In the genomic region with DNA sequence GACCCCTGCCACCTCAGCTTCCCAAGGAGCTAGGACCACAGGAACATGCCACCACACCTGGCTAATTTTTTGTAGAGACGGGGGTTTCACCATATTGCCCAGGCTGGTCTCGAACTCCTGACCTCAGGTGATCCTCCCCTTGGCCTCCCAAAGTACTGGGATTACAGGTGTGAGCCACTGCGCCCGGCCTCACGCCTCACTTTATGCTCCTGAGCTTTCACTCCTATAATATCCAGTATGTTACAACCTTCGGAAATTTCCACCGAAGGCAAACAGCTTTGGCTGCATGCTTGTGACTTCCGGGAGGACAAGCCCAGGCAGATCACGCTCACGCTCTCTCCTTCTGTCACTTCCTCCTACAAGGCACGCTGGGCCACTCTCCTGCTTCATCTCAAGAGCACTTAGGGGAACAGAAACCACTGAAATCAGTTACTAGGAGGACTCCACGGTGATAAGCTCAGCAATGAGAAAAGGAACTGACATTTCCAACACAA, we compare ENCODE assay signal across 9 cellular contexts. TPM values are rescaled to one million over a fixed set of nuclear protein-coding genes. Genes with fewer than 3 reads are reported as not detected.
DNase-seq lines count a peak whose midpoint lies in the region; ATAC-seq and TF ChIP-seq lines count a peak whose summit lies in the region.
"Had no signal": no experiment of that assay in that cellular context is flagged by ENCODE, and none has a peak within 500 bp of the region (broad histone marks: within the 10 kb centered on the region; RNA-seq: fewer than 3 reads in every experiment).

No MANE protein-coding gene starts in this region.

- peaks cover 39% of the 10 kb centered on the region for H3F3A ChIP-seq in PC-9 (ENCODE audit: insufficient read depth, low read depth)

- BruUV-seq in PC-9 (replicated peaks; lab: Mats Ljungman, UMichigan) = no TSS peak
- no TSS peak for BruUV-seq in Caco-2 (replicated peaks; lab: Mats Ljungman, UMichigan)

- peaks cover 11% of the 10 kb centered on the region for H3K4me1 Mint-ChIP-seq in Caco-2 (ENCODE audit: low read depth, unreplicated experiment)

- no peak overlapping the region for H3K4me3 Mint-ChIP-seq in Caco-2 (ENCODE audit: unreplicated experiment)

- H3K9me3 Mint-ChIP-seq in Caco-2 (ENCODE audit: unreplicated experiment) = no peaks in the 10 kb centered on the region

- TF ChIP-seq CTCF in RWPE2 (IDR thresholded peaks at IDR 0.05; ENCODE audit: poor library complexity, severe bottlenecking) (no peak), right lobe of liver (IDR thresholded peaks at IDR 0.05) (no peak), PC-9 (conservative IDR thresholded peaks at IDR 0.05) (no peak), Caco-2 (IDR thresholded peaks at IDR 0.05; ENCODE audit: insufficient read depth in 1 of 2, low read depth in 1 of 2, low read length in 1 of 2, severe bottlenecking in 1 of 2, unreplicated experiment in 1 of 2) (no peak)

- no peaks in the 10 kb centered on the region for H3K9me2 ChIP-seq in PC-9 (ENCODE audit: insufficient read depth)

- H3K36me3 Mint-ChIP-seq in Caco-2 (ENCODE audit: insufficient read depth, unreplicated experiment) = peaks cover 63% of the 10 kb centered on the region

- intact Hi-C loops in right lobe of liver (cut with DNase I) = no loop called here
- intact Hi-C loops in PC-9 (cut with micrococcal nuclease; ENCODE audit: unreplicated experiment) = no loop called here
- intact Hi-C loops in Caco-2 (cut with micrococcal nuclease; ENCODE audit: unreplicated experiment) = no loop called here

- H3K9me3 ChIP-seq in RWPE2 (ENCODE audit: severe bottlenecking) (no peaks in the 10 kb centered on the region), right lobe of liver (no peaks in the 10 kb centered on the region), PC-9 (ENCODE audit: insufficient read depth, low read depth) (no peaks in the 10 kb centered on the region), Caco-2 (no peaks in the 10 kb centered on the region)
- H3K9me3 ChIP-seq: A549 had no signal

- H3K36me3 ChIP-seq in RWPE2 (ENCODE audit: low read depth) = peaks cover 63% of the 10 kb centered on the region
- H3K36me3 ChIP-seq in right lobe of liver = peaks cover 0 to 35% (median 6%) of the 10 kb centered on the region in 4 donors
- H3K36me3 ChIP-seq in PC-9 (ENCODE audit: low read depth) = peaks cover 22% of the 10 kb centered on the region
- H3K36me3 ChIP-seq in Caco-2 (ENCODE audit: control insufficient read depth, insufficient read depth, low read length) = peaks cover 4% of the 10 kb centered on the region

- WGBS in right lobe of liver (ENCODE audit: insufficient coverage, low coverage, low lambda C conversion rate, missing lambda C conversion rate) = 74% methylated on average over 10 of the region's 12 CpGs

- H3K27ac ChIP-seq in RWPE2 (ENCODE audit: poor library complexity, severe bottlenecking) (peak overlapping the region; percentile 45), right lobe of liver (peak overlapping the region; percentile 6 to 60 (median 51)), PC-9 (no peak overlapping the region)

- no peak overlapping the region for H3K4me2 ChIP-seq in PC-9
- H3K4me2 ChIP-seq: A549 had no signal

- DNase-seq in NCI-H2107 (lab: John Stamatoyannopoulos, UW) (peak; percentile 22), NCI-H2107 treated with DMSO at 0.1 percent for 48 hours (lab: John Stamatoyannopoulos, UW; ENCODE audit: unreplicated experiment) (no peak), RWPE2 (ENCODE audit: low spot score) (no peak), right lobe of liver (peak in 1 of 3 donors; percentile 50), PC-9 (no peak), Caco-2 (no peak), NCI-H2196 (lab: John Stamatoyannopoulos, UW; ENCODE audit: unreplicated experiment) (no peak)

- H3K27me3 ChIP-seq in RWPE2 (ENCODE audit: insufficient read depth, poor library complexity, severe bottlenecking) (no peaks in the 10 kb centered on the region), right lobe of liver (no peaks in the 10 kb centered on the region), PC-9 (ENCODE audit: insufficient read depth, low read depth) (no peaks in the 10 kb centered on the region), Caco-2 (replicated peaks; ENCODE audit: control insufficient read depth, insufficient read depth, low read length) (no peaks in the 10 kb centered on the region)

- H3K27ac Mint-ChIP-seq in Caco-2 (ENCODE audit: unreplicated experiment) = no peak overlapping the region

- CTCF ChIA-PET in PC-9 (lab: Charles Lee) (interaction anchor here (0.6 kb wide), 1 partner anchor 354 kb away, joined by 5 read pairs; no protein-coding TSS in a partner anchor), Caco-2 (lab: Charles Lee) (no interaction called here)

- ATAC-seq in HG02973 (IDR thresholded peaks at IDR 0.05; ENCODE audit: unreplicated experiment) (peak; percentile 52), RWPE2 (ENCODE audit: low read depth) (no peak), right lobe of liver (peak in 3 of 4 donors; percentile 17 to 33 (median 28))
- ATAC-seq: A549 had no signal

- no peaks in the 10 kb centered on the region for H3K27me3 Mint-ChIP-seq in Caco-2 (ENCODE audit: insufficient read depth, unreplicated experiment)

- POLR2A ChIA-PET in PC-9 (lab: Charles Lee; ENCODE audit: unreplicated experiment) (no interaction called here), Caco-2 (lab: Charles Lee) (interaction anchor here (0.6 kb wide), 1 partner anchor 667 kb away, joined by 3 read pairs; no protein-coding TSS in a partner anchor)

- H3K4me1 ChIP-seq in RWPE2 (ENCODE audit: insufficient read depth, poor library complexity, severe bottlenecking) (peaks cover 10% of the 10 kb centered on the region), right lobe of liver (peaks cover 0 to 15% (median 0%) of the 10 kb centered on the region in 4 donors), PC-9 (replicated peaks; ENCODE audit: insufficient read depth) (peaks cover 17% of the 10 kb centered on the region), Caco-2 (no peaks in the 10 kb centered on the region; the same call in 1 of the 2 replicates)

- H3K79me2 ChIP-seq in PC-9 (ENCODE audit: low read depth) = peaks cover 31% of the 10 kb centered on the region

- H2AFZ ChIP-seq in PC-9 = no peak overlapping the region

- H3K4me3 ChIP-seq in RWPE2 (ENCODE audit: severe bottlenecking) (no peak overlapping the region), right lobe of liver (no peak overlapping the region), PC-9 (no peak overlapping the region), Caco-2 (ENCODE audit: low read depth, low read length) (no peak overlapping the region)
- H3K4me3 ChIP-seq: A549 had no signal

- H4K20me1 ChIP-seq in PC-9 (ENCODE audit: insufficient read depth) = no peaks in the 10 kb centered on the region

- peak; percentile 32 for TF ChIP-seq POLR2A in right lobe of liver (IDR thresholded peaks at IDR 0.05)

RNA-seq across cellular contexts. Expression of a gene that starts 4.4 kb away (rescaled TPM):
- total RNA-seq in right lobe of liver (10 to 100 TPM; 15.1 to 37.4 (median 20.5) TPM), PC-9 (2021) (50.8 and 68.7 TPM in 2 replicates), Caco-2 (2022) (58.6 and 65.8 TPM in 2 replicates)

RNA-seq across cellular contexts. Expression of a gene that starts 4.8 kb away (rescaled TPM):
- total RNA-seq in right lobe of liver (10 to 100 TPM in 4 of 6 experiments, 1 to 10 TPM in 2; 9.5 to 14.6 (median 11.5) TPM), PC-9 (2021) (36.8 and 40.9 TPM in 2 replicates), Caco-2 (2022) (48.8 and 49.3 TPM in 2 replicates)

RNA-seq across cellular contexts. Expression of a gene that starts 4.9 kb away (rescaled TPM):
- total RNA-seq in right lobe of liver (1 to 10 TPM; 1.6 to 4.1 (median 2.3) TPM), PC-9 (2021) (63.9 and 73.3 TPM in 2 replicates), Caco-2 (2022) (41.5 and 42.8 TPM in 2 replicates)
